In genomic region chr19:2317756-2318155, GRCh38 we compare ENCODE assay signal across 31 cellular contexts. TPM values are rescaled to one million over a fixed set of nuclear protein-coding genes. Genes with fewer than 3 reads are reported as not detected.
"Had no signal": no experiment of that assay in that cellular context is flagged by ENCODE, and none has a peak within 500 bp of the region (broad histone marks: within the 10 kb centered on the region; RNA-seq: fewer than 3 reads in every experiment).

No MANE protein-coding gene starts in this region.

- H3K36me3 ChIP-seq: ovary, right lobe of liver had no signal

- H3K4me1 ChIP-seq: foreskin keratinocyte, right lobe of liver, suprapubic skin, upper lobe of right lung had no signal

- H3K9me3 ChIP-seq: right lobe of liver, upper lobe of right lung had no signal

- H3K27me3 ChIP-seq: ovary had no signal

- H3K4me1 Mint-ChIP-seq: central memory CD8-positive, alpha-beta T cell; stimulated activated effector memory CD8-positive, alpha-beta T cell treated with anti-CD3 and anti-CD28 coated beads, Interleukin-12 subunit alpha, Interleukin-12 subunit beta, amount 100 ng/mL, for 72 hours; T-helper 17 cell had no signal

- DNase-seq: activated CD4-positive, alpha-beta T cell treated with anti-CD3 and anti-CD28 coated beads, Interleukin-2, amount 50 U/mL, for 1 hour; activated CD8-positive, alpha-beta T cell treated with anti-CD3 and anti-CD28 coated beads for 36 hours; activated naive CD4-positive, alpha-beta T cell; activated T-cell treated with anti-CD3 and anti-CD28 coated beads, Interleukin-2, amount 50 U/mL, for 48 hours; anterior cingulate cortex; dermis blood vessel endothelial cell; effector CD4-positive, alpha-beta T cell; foreskin keratinocyte; heart left ventricle; hypothalamus; immature natural killer cell; kidney; ovary; right lobe of liver; stimulated activated CD4-positive, alpha-beta T cell treated with anti-CD3 and anti-CD28 coated beads, Interleukin-4, amount 100 ng/mL, for 24 hours; T-helper 17 cell; T1000; tibial artery; upper lobe of right lung had no signal

- ATAC-seq: activated CD8-positive, alpha-beta T cell treated with anti-CD3 and anti-CD28 coated beads for 36 hours; activated naive CD4-positive, alpha-beta T cell treated with anti-CD3 and anti-CD28 coated beads, Interleukin-2, amount 50 U/mL, for 72 hours; foreskin keratinocyte; left colon; natural killer cell treated with Interleukin-12 subunit alpha and Interleukin-12 subunit beta and Interleukin-15 and Interleukin-18, amount 100 ng/mL, for 72 hours; right lobe of liver; stimulated activated effector memory CD8-positive, alpha-beta T cell treated with anti-CD3 and anti-CD28 coated beads, Interleukin-12 subunit alpha, Interleukin-12 subunit beta, amount 100 ng/mL, for 72 hours; T-helper 17 cell; upper lobe of right lung; WTC11 had no signal

- H3K27ac ChIP-seq: esophagus muscularis mucosa, foreskin keratinocyte, ovary, right lobe of liver, suprapubic skin, tibial artery, upper lobe of right lung had no signal

- H3K4me3 Mint-ChIP-seq: activated CD8-positive, alpha-beta T cell treated with anti-CD3 and anti-CD28 coated beads for 36 hours; central memory CD8-positive, alpha-beta T cell; immature natural killer cell; natural killer cell treated with Interleukin-12 subunit alpha and Interleukin-12 subunit beta and Interleukin-15 and Interleukin-18, amount 100 ng/mL, for 72 hours; stimulated activated effector memory CD8-positive, alpha-beta T cell treated with anti-CD3 and anti-CD28 coated beads, Interleukin-12 subunit alpha, Interleukin-12 subunit beta, amount 100 ng/mL, for 72 hours; T-helper 17 cell; WTC11 had no signal

- H3K4me3 ChIP-seq: esophagus muscularis mucosa, heart left ventricle, ovary, right lobe of liver, suprapubic skin, tibial artery, upper lobe of right lung had no signal

- H3K27ac Mint-ChIP-seq: activated CD8-positive, alpha-beta T cell treated with anti-CD3 and anti-CD28 coated beads for 36 hours; activated naive CD4-positive, alpha-beta T cell treated with anti-CD3 and anti-CD28 coated beads, Interleukin-2, amount 50 U/mL, for 72 hours; immature natural killer cell; natural killer cell treated with Interleukin-12 subunit alpha and Interleukin-12 subunit beta and Interleukin-15 and Interleukin-18, amount 100 ng/mL, for 72 hours; progenitor cell of endocrine pancreas; stimulated activated effector memory CD8-positive, alpha-beta T cell treated with anti-CD3 and anti-CD28 coated beads, Interleukin-12 subunit alpha, Interleukin-12 subunit beta, amount 100 ng/mL, for 72 hours; T-helper 17 cell; WTC11 had no signal

RNA-seq across cellular contexts. Expression of gene LINGO3, which starts 9.8 kb away (rescaled TPM):
- total RNA-seq: bronchial epithelial cell, dermis blood vessel endothelial cell, esophagus muscularis mucosa, foreskin keratinocyte, left colon, ovary, right lobe of liver, skeletal muscle tissue, suprapubic skin, upper lobe of right lung had no signal
- polyA plus RNA-seq: foreskin keratinocyte, heart left ventricle, ovary had no signal

RNA-seq across cellular contexts. Expression of gene PEAK3, which starts 35.8 kb away (rescaled TPM):
- total RNA-seq: activated CD8-positive, alpha-beta T cell treated with anti-CD3 and anti-CD28 coated beads for 36 hours; activated naive CD4-positive, alpha-beta T cell treated with anti-CD3 and anti-CD28 coated beads, Interleukin-2, amount 50 U/mL, for 72 hours; bronchial epithelial cell; foreskin keratinocyte; progenitor cell of endocrine pancreas; skeletal muscle tissue; T-helper 17 cell; WTC11 had no signal
- polyA plus RNA-seq: foreskin keratinocyte had no signal

RNA-seq across cellular contexts. Expression of gene TMPRSS9, which starts 42.3 kb away (rescaled TPM):
- total RNA-seq: activated CD8-positive, alpha-beta T cell treated with anti-CD3 and anti-CD28 coated beads for 36 hours; activated naive CD4-positive, alpha-beta T cell treated with anti-CD3 and anti-CD28 coated beads, Interleukin-2, amount 50 U/mL, for 72 hours; bronchial epithelial cell; foreskin keratinocyte; kidney; lower leg skin; natural killer cell treated with Interleukin-12 subunit alpha and Interleukin-12 subunit beta and Interleukin-15 and Interleukin-18, amount 100 ng/mL, for 72 hours; progenitor cell of endocrine pancreas; suprapubic skin; T-helper 17 cell; upper lobe of right lung had no signal
- polyA plus RNA-seq: foreskin keratinocyte, immature natural killer cell had no signal
